Comparison of ENCODE assay signal across 1 cellular context in genomic region chr17:36545465-36546417, GRCh38.
TF ChIP-seq lines count a peak whose summit lies in the region.

No MANE protein-coding gene starts in this region.

TF ChIP-seq in HepG2, 621 proteins besides CTCF, POLR2A, EP300 and RAD21 (continued from another document and continues in another):
- no peak for TF ChIP-seq ZNF512B (CRISPR knock-in tag; IDR thresholded peaks at IDR 0.05; ENCODE audit: borderline replicate concordance)
- TF ChIP-seq HMGXB3 (CRISPR knock-in tag; IDR thresholded peaks at IDR 0.05; ENCODE audit: borderline replicate concordance): peak; percentile 64; the same call in 1 of the 2 replicates
- TF ChIP-seq ZNF660 (CRISPR knock-in tag; IDR thresholded peaks at IDR 0.05; ENCODE audit: borderline replicate concordance, low read depth): 0 out of 2 replicates have a peak, but pooled peaks have one; percentile 22
- TF ChIP-seq ZNF720 (CRISPR knock-in tag; IDR thresholded peaks at IDR 0.05): no peak
- no peak for TF ChIP-seq ZNF562 (CRISPR knock-in tag; IDR thresholded peaks at IDR 0.05; ENCODE audit: borderline replicate concordance)
- peak; percentile 54; the same call in 1 of the 2 replicates for TF ChIP-seq RELA (CRISPR knock-in tag; IDR thresholded peaks at IDR 0.05)
- TF ChIP-seq STAT5B (CRISPR knock-in tag; IDR thresholded peaks at IDR 0.05): no peak
- TF ChIP-seq RFXAP (CRISPR knock-in tag; IDR thresholded peaks at IDR 0.05; ENCODE audit: borderline replicate concordance): peak; percentile 70; the same call in 1 of the 2 replicates
- TF ChIP-seq ZNF350 (CRISPR knock-in tag; IDR thresholded peaks at IDR 0.05; ENCODE audit: borderline replicate concordance, low read depth): no peak; the same call in 1 of the 2 replicates
- no peak for TF ChIP-seq NFE2L1 (CRISPR knock-in tag; IDR thresholded peaks at IDR 0.05; ENCODE audit: borderline replicate concordance)
- no peak for TF ChIP-seq JUN (CRISPR knock-in tag; IDR thresholded peaks at IDR 0.05)
- no peak for TF ChIP-seq ZNF142 (CRISPR knock-in tag; IDR thresholded peaks at IDR 0.05)
- no peak for TF ChIP-seq ONECUT2 (CRISPR knock-in tag; IDR thresholded peaks at IDR 0.05)
- TF ChIP-seq POLR2G (IDR thresholded peaks at IDR 0.05; ENCODE audit: low read depth, low read length): peak; percentile 35; the same call in 1 of the 2 replicates
- TF ChIP-seq ZNF83 (CRISPR knock-in tag; IDR thresholded peaks at IDR 0.05; ENCODE audit: borderline replicate concordance): 0 out of 2 replicates have a peak, but pooled peaks have one; percentile 37
- TF ChIP-seq PRDM10 (CRISPR knock-in tag; IDR thresholded peaks at IDR 0.05; ENCODE audit: low read depth): no peak
- TF ChIP-seq SP140L (CRISPR knock-in tag; IDR thresholded peaks at IDR 0.05; ENCODE audit: borderline replicate concordance): no peak
- no peak for TF ChIP-seq ZNF3 (CRISPR knock-in tag; IDR thresholded peaks at IDR 0.05)
- no peak for TF ChIP-seq ZNF143 (CRISPR knock-in tag; IDR thresholded peaks at IDR 0.05)
- no peak for TF ChIP-seq TAF15 (IDR thresholded peaks at IDR 0.05; ENCODE audit: low read depth, low read length, poor library complexity, severe bottlenecking)
- TF ChIP-seq AHDC1 (CRISPR knock-in tag; IDR thresholded peaks at IDR 0.05; ENCODE audit: borderline replicate concordance): no peak
- peak; percentile 80 for TF ChIP-seq MYPOP (CRISPR knock-in tag; IDR thresholded peaks at IDR 0.05)
- no peak for TF ChIP-seq TCF7L2 (IDR thresholded peaks at IDR 0.05; ENCODE audit: low read depth, low read length)
- no peak for TF ChIP-seq ADNP (CRISPR knock-in tag; IDR thresholded peaks at IDR 0.05)
- TF ChIP-seq BRCA1 (CRISPR knock-in tag; IDR thresholded peaks at IDR 0.05): no peak
